In the genomic region with DNA sequence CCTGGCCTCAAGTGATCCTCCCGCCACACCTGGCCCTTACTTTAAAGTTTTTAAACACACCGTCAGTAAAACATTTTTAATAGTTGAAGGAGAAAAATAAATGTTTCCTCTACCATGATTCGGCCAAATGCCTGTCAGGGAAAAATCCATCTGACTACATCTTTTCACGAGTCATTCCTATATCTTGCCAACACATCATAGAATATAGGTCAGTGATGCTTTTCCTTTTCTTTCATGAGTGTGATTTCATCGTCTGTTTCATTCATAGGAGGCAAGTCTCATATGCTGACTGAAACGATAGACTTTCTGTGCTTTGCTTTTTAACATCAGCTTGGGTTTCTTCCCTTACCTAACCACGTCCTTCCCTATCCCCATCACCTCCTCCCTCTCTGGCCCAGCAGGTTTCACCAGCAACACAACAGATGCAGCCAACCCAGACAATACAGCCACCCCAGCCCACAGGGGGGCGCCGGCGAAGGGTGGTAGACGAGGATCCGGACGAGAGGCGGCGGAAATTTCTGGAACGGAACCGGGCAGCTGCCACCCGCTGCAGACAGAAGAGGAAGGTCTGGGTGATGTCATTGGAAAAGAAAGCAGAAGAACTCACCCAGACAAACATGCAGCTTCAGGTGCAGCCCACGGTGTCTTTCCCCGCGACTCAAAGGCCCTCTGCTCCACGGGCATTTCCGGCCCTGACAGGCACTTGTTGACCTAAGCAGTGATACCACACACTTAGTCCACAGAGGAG, we compare ENCODE assay signal across 1 cellular context.
TF ChIP-seq lines count a peak whose summit lies in the region.

No MANE protein-coding gene starts in this region.

TF ChIP-seq in HCT116, 20 proteins besides CTCF, POLR2A, EP300 and RAD21 (continued from another document):
- no peak for TF ChIP-seq POLR2AphosphoS5 (IDR thresholded peaks at IDR 0.05; ENCODE audit: low read depth, low read length)
- no peak for TF ChIP-seq TCF7L2 (IDR thresholded peaks at IDR 0.05; ENCODE audit: borderline replicate concordance, extremely low read depth, insufficient read depth, insufficient read length)
- TF ChIP-seq ZNF274 (IDR thresholded peaks at IDR 0.05; ENCODE audit: low read depth, low read length) = no peak
- TF ChIP-seq, protein P1, sequence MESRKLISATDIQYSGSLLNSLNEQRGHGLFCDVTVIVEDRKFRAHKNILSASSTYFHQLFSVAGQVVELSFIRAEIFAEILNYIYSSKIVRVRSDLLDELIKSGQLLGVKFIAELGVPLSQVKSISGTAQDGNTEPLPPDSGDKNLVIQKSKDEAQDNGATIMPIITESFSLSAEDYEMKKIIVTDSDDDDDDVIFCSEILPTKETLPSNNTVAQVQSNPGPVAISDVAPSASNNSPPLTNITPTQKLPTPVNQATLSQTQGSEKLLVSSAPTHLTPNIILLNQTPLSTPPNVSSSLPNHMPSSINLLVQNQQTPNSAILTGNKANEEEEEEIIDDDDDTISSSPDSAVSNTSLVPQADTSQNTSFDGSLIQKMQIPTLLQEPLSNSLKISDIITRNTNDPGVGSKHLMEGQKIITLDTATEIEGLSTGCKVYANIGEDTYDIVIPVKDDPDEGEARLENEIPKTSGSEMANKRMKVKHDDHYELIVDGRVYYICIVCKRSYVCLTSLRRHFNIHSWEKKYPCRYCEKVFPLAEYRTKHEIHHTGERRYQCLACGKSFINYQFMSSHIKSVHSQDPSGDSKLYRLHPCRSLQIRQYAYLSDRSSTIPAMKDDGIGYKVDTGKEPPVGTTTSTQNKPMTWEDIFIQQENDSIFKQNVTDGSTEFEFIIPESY (IDR thresholded peaks at IDR 0.05; ENCODE audit: extremely low read depth, insufficient replicate concordance, low read length) = no peak
- TF ChIP-seq, protein P2, sequence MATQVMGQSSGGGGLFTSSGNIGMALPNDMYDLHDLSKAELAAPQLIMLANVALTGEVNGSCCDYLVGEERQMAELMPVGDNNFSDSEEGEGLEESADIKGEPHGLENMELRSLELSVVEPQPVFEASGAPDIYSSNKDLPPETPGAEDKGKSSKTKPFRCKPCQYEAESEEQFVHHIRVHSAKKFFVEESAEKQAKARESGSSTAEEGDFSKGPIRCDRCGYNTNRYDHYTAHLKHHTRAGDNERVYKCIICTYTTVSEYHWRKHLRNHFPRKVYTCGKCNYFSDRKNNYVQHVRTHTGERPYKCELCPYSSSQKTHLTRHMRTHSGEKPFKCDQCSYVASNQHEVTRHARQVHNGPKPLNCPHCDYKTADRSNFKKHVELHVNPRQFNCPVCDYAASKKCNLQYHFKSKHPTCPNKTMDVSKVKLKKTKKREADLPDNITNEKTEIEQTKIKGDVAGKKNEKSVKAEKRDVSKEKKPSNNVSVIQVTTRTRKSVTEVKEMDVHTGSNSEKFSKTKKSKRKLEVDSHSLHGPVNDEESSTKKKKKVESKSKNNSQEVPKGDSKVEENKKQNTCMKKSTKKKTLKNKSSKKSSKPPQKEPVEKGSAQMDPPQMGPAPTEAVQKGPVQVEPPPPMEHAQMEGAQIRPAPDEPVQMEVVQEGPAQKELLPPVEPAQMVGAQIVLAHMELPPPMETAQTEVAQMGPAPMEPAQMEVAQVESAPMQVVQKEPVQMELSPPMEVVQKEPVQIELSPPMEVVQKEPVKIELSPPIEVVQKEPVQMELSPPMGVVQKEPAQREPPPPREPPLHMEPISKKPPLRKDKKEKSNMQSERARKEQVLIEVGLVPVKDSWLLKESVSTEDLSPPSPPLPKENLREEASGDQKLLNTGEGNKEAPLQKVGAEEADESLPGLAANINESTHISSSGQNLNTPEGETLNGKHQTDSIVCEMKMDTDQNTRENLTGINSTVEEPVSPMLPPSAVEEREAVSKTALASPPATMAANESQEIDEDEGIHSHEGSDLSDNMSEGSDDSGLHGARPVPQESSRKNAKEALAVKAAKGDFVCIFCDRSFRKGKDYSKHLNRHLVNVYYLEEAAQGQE (IDR thresholded peaks at IDR 0.05; ENCODE audit: low read depth) = no peak
- no peak for TF ChIP-seq SP1 (IDR thresholded peaks at IDR 0.05; ENCODE audit: low read depth)
- TF ChIP-seq EZH2 (IDR thresholded peaks at IDR 0.05) = no peak
- no peak for TF ChIP-seq CBX3 (IDR thresholded peaks at IDR 0.05; ENCODE audit: low read depth)
- no peak for TF ChIP-seq ELF1 (IDR thresholded peaks at IDR 0.05; ENCODE audit: borderline replicate concordance, low read depth)
- TF ChIP-seq CEBPB (IDR thresholded peaks at IDR 0.05; ENCODE audit: low read depth) = no peak
TF ChIP-seq in HCT116: peak in this region for 0.
